23 cellular contexts compared by ENCODE assay signal in the genomic region with DNA sequence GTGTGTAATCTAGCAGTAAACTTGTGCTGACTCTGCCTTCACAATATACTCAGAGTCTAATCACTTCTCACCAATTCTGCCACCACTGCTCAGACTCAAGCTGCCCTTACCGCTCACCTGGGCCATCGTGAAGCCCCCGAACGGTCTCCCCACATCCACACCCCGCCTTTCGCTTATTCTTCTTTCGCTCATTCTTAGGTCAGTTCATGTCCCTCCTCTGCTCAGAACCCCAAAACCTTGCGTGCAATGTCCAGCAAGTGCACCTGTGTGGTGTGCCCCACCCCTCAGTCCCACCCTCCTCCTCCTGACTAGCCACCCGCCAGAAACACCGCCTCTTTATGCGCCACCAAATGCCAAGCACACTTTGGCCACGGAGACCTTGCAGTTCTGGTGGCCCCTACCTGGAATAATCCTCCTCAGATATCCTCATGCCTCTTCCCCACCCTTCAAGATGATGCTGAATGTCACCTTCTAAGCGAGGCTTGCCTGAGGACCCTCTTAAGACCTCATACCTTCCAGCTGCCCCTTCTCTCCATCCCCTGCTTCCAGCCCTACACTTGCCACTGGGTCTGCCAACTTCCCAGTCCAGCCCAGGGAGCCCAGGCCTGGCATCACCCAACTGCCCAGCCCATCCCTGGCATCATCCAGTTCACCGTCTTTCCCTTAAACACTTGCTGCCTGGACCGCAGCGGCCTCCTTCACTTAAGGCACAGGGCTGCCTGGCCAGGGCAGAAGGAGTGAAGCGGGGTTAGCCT. TPM values are rescaled to one million over a fixed set of nuclear protein-coding genes. Genes with fewer than 3 reads are reported as not detected.
A peak's percentile ranks its signal among the peaks of the same experiment; 100 is the strongest.
DNase-seq lines count a peak whose midpoint lies in the region; ATAC-seq and TF ChIP-seq lines count a peak whose summit lies in the region.
"Had no signal": no experiment of that assay in that cellular context is flagged by ENCODE, and none has a peak within 500 bp of the region (broad histone marks: within the 10 kb centered on the region; RNA-seq: fewer than 3 reads in every experiment).

No MANE protein-coding gene starts in this region.

- no peaks in the 10 kb centered on the region for H3K9me3 Mint-ChIP-seq in natural killer cell treated with Interleukin-12 subunit alpha and Interleukin-12 subunit beta and Interleukin-15 and Interleukin-18, amount 100 ng/mL, for 72 hours
- peaks cover 4% of the 10 kb centered on the region for H3K9me3 Mint-ChIP-seq in chondrocyte (ENCODE audit: low read depth)
- H3K9me3 Mint-ChIP-seq: activated naive CD8-positive, alpha-beta T cell treated with anti-CD3 and anti-CD28 coated beads, Interleukin-2, amount 50 U/mL, for 24 hours; dendritic cell treated with granulocyte-macrophage colony-stimulating factor and Interleukin-4, amounts not matched to agents 40 ng/mL and 50 ng/mL, for 4 days had no signal

- no peak for ATAC-seq in Right ventricle myocardium inferior
- no peak for ATAC-seq in left cardiac atrium
- ATAC-seq in natural killer cell treated with Interleukin-12 subunit alpha and Interleukin-12 subunit beta and Interleukin-15 and Interleukin-18, amount 100 ng/mL, for 72 hours: peak in 1 of 2 donors; percentile 6
- no peak for ATAC-seq in upper lobe of right lung
- ATAC-seq: activated naive CD8-positive, alpha-beta T cell treated with anti-CD3 and anti-CD28 coated beads, Interleukin-2, amount 50 U/mL, for 24 hours; CD8-positive, alpha-beta T cell; pancreas; stimulated activated naive CD8-positive, alpha-beta T cell treated with anti-CD3 and anti-CD28 coated beads, Interleukin-15, amount 100 ng/mL, for 72 hours had no signal

- in situ Hi-C loops in G401 (cut with HindIII; ENCODE audit: low sequenced_read_pairs): no loop called here

- H3K36me3 ChIP-seq in colonic mucosa (no peaks in the 10 kb centered on the region), upper lobe of right lung (no peaks in the 10 kb centered on the region)
- H3K36me3 ChIP-seq: BE2C, cardiac muscle cell, pancreas, spleen, tibial artery had no signal

- DNase-seq in Right ventricle myocardium inferior (ENCODE audit: missing footprints): peak; percentile 52
- no peak for DNase-seq in left cardiac atrium
- DNase-seq in colonic mucosa: peak; percentile 12
- DNase-seq in natural killer cell treated with Interleukin-12 subunit alpha and Interleukin-12 subunit beta and Interleukin-15 and Interleukin-18, amount 100 ng/mL, for 72 hours (ENCODE audit: low spot score): peak; percentile 12
- DNase-seq in upper lobe of right lung: peak; percentile 50
- no peak for DNase-seq in G401 (ENCODE audit: low spot score)
- no peak for DNase-seq in chondrocyte (ENCODE audit: low spot score)
- DNase-seq in AG20443 (ENCODE audit: low spot score): no peak
- DNase-seq: activated CD4-positive, alpha-beta T cell treated with anti-CD3 and anti-CD28 coated beads, Interleukin-2, amount 50 U/mL, for 4 hours; activated naive CD8-positive, alpha-beta T cell treated with anti-CD3 and anti-CD28 coated beads, Interleukin-2, amount 50 U/mL, for 24 hours; BE2C; GOT3; IMR-90; mammary epithelial cell; NCI-H510A; nephron progenitor cell; pancreas; spleen; stimulated activated naive CD8-positive, alpha-beta T cell treated with anti-CD3 and anti-CD28 coated beads, Interleukin-15, amount 100 ng/mL, for 72 hours had no signal

- no peak overlapping the region for H3K27ac Mint-ChIP-seq in natural killer cell treated with Interleukin-12 subunit alpha and Interleukin-12 subunit beta and Interleukin-15 and Interleukin-18, amount 100 ng/mL, for 72 hours
- H3K27ac Mint-ChIP-seq in chondrocyte (ENCODE audit: unreplicated experiment): no peak overlapping the region
- H3K27ac Mint-ChIP-seq: activated naive CD8-positive, alpha-beta T cell treated with anti-CD3 and anti-CD28 coated beads, Interleukin-2, amount 50 U/mL, for 24 hours; CD8-positive, alpha-beta T cell; dendritic cell treated with granulocyte-macrophage colony-stimulating factor and Interleukin-4, amounts not matched to agents 40 ng/mL and 50 ng/mL, for 4 days; nephron progenitor cell; stimulated activated naive CD8-positive, alpha-beta T cell treated with anti-CD3 and anti-CD28 coated beads, Interleukin-15, amount 100 ng/mL, for 72 hours had no signal

- H3K4me1 ChIP-seq in colonic mucosa (no peaks in the 10 kb centered on the region), upper lobe of right lung (no peaks in the 10 kb centered on the region)
- H3K4me1 ChIP-seq: BE2C, pancreas, spleen, tibial artery had no signal

- no peak overlapping the region for H3K9ac ChIP-seq in colonic mucosa (ENCODE audit: low read depth in 2 of 2, low read length in 2 of 2)

- intact Hi-C loops in Right ventricle myocardium inferior (cut with DNase I): no loop called here
- intact Hi-C loops in left cardiac atrium (cut with DNase I): no loop called here
- intact Hi-C loops in colonic mucosa (cut with DNase I): no loop called here
- intact Hi-C loops in upper lobe of right lung (cut with DNase I): no loop called here

- H3K27me3 Mint-ChIP-seq in natural killer cell treated with Interleukin-12 subunit alpha and Interleukin-12 subunit beta and Interleukin-15 and Interleukin-18, amount 100 ng/mL, for 72 hours: peaks cover 26 to 34% of the 10 kb centered on the region in 2 donors
- H3K27me3 Mint-ChIP-seq in chondrocyte (ENCODE audit: low read depth): peaks cover 67% of the 10 kb centered on the region
- H3K27me3 Mint-ChIP-seq: stimulated activated naive CD8-positive, alpha-beta T cell treated with anti-CD3 and anti-CD28 coated beads, Interleukin-15, amount 100 ng/mL, for 72 hours had no signal

- no peaks in the 10 kb centered on the region for H3K36me3 Mint-ChIP-seq in natural killer cell treated with Interleukin-12 subunit alpha and Interleukin-12 subunit beta and Interleukin-15 and Interleukin-18, amount 100 ng/mL, for 72 hours
- no peaks in the 10 kb centered on the region for H3K36me3 Mint-ChIP-seq in chondrocyte (ENCODE audit: low read depth)
- H3K36me3 Mint-ChIP-seq: CD8-positive, alpha-beta T cell had no signal

- no peaks in the 10 kb centered on the region for H3K27me3 ChIP-seq in colonic mucosa
- no peaks in the 10 kb centered on the region for H3K27me3 ChIP-seq in upper lobe of right lung

- H3K4me3 Mint-ChIP-seq in natural killer cell treated with Interleukin-12 subunit alpha and Interleukin-12 subunit beta and Interleukin-15 and Interleukin-18, amount 100 ng/mL, for 72 hours: no peak overlapping the region
- no peak overlapping the region for H3K4me3 Mint-ChIP-seq in chondrocyte (ENCODE audit: unreplicated experiment)
- H3K4me3 Mint-ChIP-seq: activated naive CD8-positive, alpha-beta T cell treated with anti-CD3 and anti-CD28 coated beads, Interleukin-2, amount 50 U/mL, for 24 hours; CD8-positive, alpha-beta T cell; dendritic cell treated with granulocyte-macrophage colony-stimulating factor and Interleukin-4, amounts not matched to agents 40 ng/mL and 50 ng/mL, for 4 days; nephron progenitor cell; stimulated activated naive CD8-positive, alpha-beta T cell treated with anti-CD3 and anti-CD28 coated beads, Interleukin-15, amount 100 ng/mL, for 72 hours had no signal

- no peak overlapping the region for H3K27ac ChIP-seq in colonic mucosa
- no peak overlapping the region for H3K27ac ChIP-seq in upper lobe of right lung
- H3K27ac ChIP-seq: cardiac muscle cell, pancreas, spleen, tibial artery had no signal

- H3K9me3 ChIP-seq in colonic mucosa: no peaks in the 10 kb centered on the region
- no peaks in the 10 kb centered on the region for H3K9me3 ChIP-seq in upper lobe of right lung
- H3K9me3 ChIP-seq: BE2C, pancreas, tibial artery had no signal

- H3K4me3 ChIP-seq in colonic mucosa (no peak overlapping the region), upper lobe of right lung (no peak overlapping the region)
- H3K4me3 ChIP-seq: cardiac muscle cell, pancreas, spleen, tibial artery had no signal

- TF ChIP-seq CTCF in colonic mucosa (IDR thresholded peaks at IDR 0.05) (no peak), upper lobe of right lung (IDR thresholded peaks at IDR 0.05) (no peak), chondrocyte (IDR thresholded peaks at IDR 0.05) (no peak)

- no peaks in the 10 kb centered on the region for H3K4me1 Mint-ChIP-seq in natural killer cell treated with Interleukin-12 subunit alpha and Interleukin-12 subunit beta and Interleukin-15 and Interleukin-18, amount 100 ng/mL, for 72 hours (ENCODE audit: low read depth in 2 of 2)
- H3K4me1 Mint-ChIP-seq in chondrocyte (ENCODE audit: low read depth): no peaks in the 10 kb centered on the region
- H3K4me1 Mint-ChIP-seq: activated naive CD8-positive, alpha-beta T cell treated with anti-CD3 and anti-CD28 coated beads, Interleukin-2, amount 50 U/mL, for 24 hours; nephron progenitor cell; stimulated activated naive CD8-positive, alpha-beta T cell treated with anti-CD3 and anti-CD28 coated beads, Interleukin-15, amount 100 ng/mL, for 72 hours had no signal

RNA-seq across cellular contexts. Expression of a gene that starts 34.3 kb away (rescaled TPM):
- total RNA-seq in Right ventricle myocardium inferior: not detected
- total RNA-seq in left cardiac atrium: not detected
- total RNA-seq in colonic mucosa: 1 to 10 TPM in 1 of 2 donors, not detected in 1; 6.9 TPM
- not detected for total RNA-seq in natural killer cell treated with Interleukin-12 subunit alpha and Interleukin-12 subunit beta and Interleukin-15 and Interleukin-18, amount 100 ng/mL, for 72 hours
- total RNA-seq in upper lobe of right lung: not detected
- total RNA-seq in G401 (2014; rRNA removed; shearing (Covaris generic)): not detected in 2 replicates
- not detected in 3 replicates for total RNA-seq in chondrocyte
- total RNA-seq: CD8-positive, alpha-beta T cell; IMR-90; mammary epithelial cell had no signal

Comparison
In these comparisons a context has a peak if more than half of its experiments do, and no peak if none do; other contexts are left out.
1. DNase-seq: peak in Right ventricle myocardium inferior (single experiment), colonic mucosa (single experiment), natural killer cell treated with Interleukin-12 subunit alpha and Interleukin-12 subunit beta and Interleukin-15 and Interleukin-18, amount 100 ng/mL, for 72 hours (single experiment) and upper lobe of right lung (single experiment); none in left cardiac atrium (single experiment), G401 (single experiment), chondrocyte (single experiment) and AG20443 (single experiment).